Comparison of ENCODE assay signal across 13 cellular contexts in genomic region chr17:75692976-75693375, GRCh38. TPM values are rescaled to one million over a fixed set of nuclear protein-coding genes. Genes with fewer than 3 reads are reported as not detected.
DNase-seq lines count a peak whose midpoint lies in the region; ATAC-seq and TF ChIP-seq lines count a peak whose summit lies in the region.
"Had no signal": no experiment of that assay in that cellular context is flagged by ENCODE, and none has a peak within 500 bp of the region (broad histone marks: within the 10 kb centered on the region; RNA-seq: fewer than 3 reads in every experiment).

No MANE protein-coding gene starts in this region.

- POLR2A ChIA-PET in GM10248 (lab: Yijun Ruan, JAX) = no interaction called here

- H3K14ac ChIP-seq in trophoblast cell (ENCODE audit: low read length) = no peak overlapping the region
- H3K14ac ChIP-seq in neuronal stem cell (ENCODE audit: low read length) = no peak overlapping the region

- H4K8ac ChIP-seq in trophoblast cell (ENCODE audit: low read depth, low read length) (no peak overlapping the region), neuronal stem cell (ENCODE audit: low read depth, low read length) (no peak overlapping the region)

- H3K79me2 ChIP-seq in trophoblast cell (ENCODE audit: control insufficient read depth, insufficient read depth, low read length, poor library complexity) = peaks cover 8% of the 10 kb centered on the region

- peaks cover 8% of the 10 kb centered on the region for H3K36me3 ChIP-seq in right atrium auricular region
- peaks cover 42 to 50% of the 10 kb centered on the region in 2 experiments for H3K36me3 ChIP-seq in trophoblast cell (ENCODE audit: control insufficient read depth in 1 of 2, insufficient read depth in 2 of 2, low read length in 2 of 2)
- peaks cover 0 to 5% of the 10 kb centered on the region in 2 donors for H3K36me3 ChIP-seq in vagina
- H3K36me3 ChIP-seq in neuronal stem cell (replicated peaks in 1 of 2; ENCODE audit: control insufficient read depth in 2 of 2, insufficient read depth in 2 of 2, low read length in 2 of 2) = peaks cover 18 to 97% of the 10 kb centered on the region in 2 donors
- H3K36me3 ChIP-seq: cardiac muscle cell, thyroid gland had no signal

- peak overlapping the region; percentile 93 to 97 for H3K27ac ChIP-seq in right atrium auricular region
- no peak overlapping the region for H3K27ac ChIP-seq in trophoblast cell (ENCODE audit: low read depth, low read length)
- peak overlapping the region; percentile 63 for H3K27ac ChIP-seq in vagina
- no peak overlapping the region for H3K27ac ChIP-seq in neuronal stem cell (replicated peaks; ENCODE audit: low read length)
- H3K27ac ChIP-seq: cardiac muscle cell had no signal

- H3K4ac ChIP-seq in trophoblast cell (ENCODE audit: low read depth, low read length) (no peak overlapping the region), neuronal stem cell (ENCODE audit: low read length) (no peak overlapping the region)

- H3K4me1 ChIP-seq in right atrium auricular region (peaks cover 0 to 93% of the 10 kb centered on the region in 2 donors), trophoblast cell (ENCODE audit: control insufficient read depth in 1 of 2, insufficient read depth in 2 of 2, low read length in 2 of 2) (peaks cover 50 to 52% of the 10 kb centered on the region in 2 experiments), vagina (peaks cover 89% of the 10 kb centered on the region), neuronal stem cell (ENCODE audit: control insufficient read depth in 2 of 2, insufficient read depth in 1 of 2, low read depth in 1 of 2, low read length in 2 of 2) (peaks cover 0 to 36% of the 10 kb centered on the region in 2 donors)

- H3K4me3 ChIP-seq in right atrium auricular region (no peak overlapping the region), trophoblast cell (ENCODE audit: low read depth, low read length) (no peak overlapping the region), vagina (no peak overlapping the region), neuronal stem cell (ENCODE audit: low read length in 2 of 2) (no peak overlapping the region)
- H3K4me3 ChIP-seq: cardiac muscle cell, thyroid gland had no signal

- ATAC-seq in Right ventricle myocardium inferior = no peak
- ATAC-seq: activated T-cell treated with anti-CD3 and anti-CD28 coated beads, Interleukin-2, amount 50 U/mL, for 72 hours had no signal

- H2BK12ac ChIP-seq in trophoblast cell (ENCODE audit: low read length) (no peak overlapping the region), neuronal stem cell (ENCODE audit: low read length) (no peak overlapping the region)

- H2BK5ac ChIP-seq in trophoblast cell (ENCODE audit: low read depth, low read length, poor library complexity) (no peak overlapping the region), neuronal stem cell (ENCODE audit: low read length) (no peak overlapping the region)

- H4K91ac ChIP-seq in trophoblast cell (ENCODE audit: low read depth, low read length) (no peak overlapping the region), neuronal stem cell (ENCODE audit: low read depth, low read length, poor library complexity) (no peak overlapping the region)

- H2AK5ac ChIP-seq in trophoblast cell (ENCODE audit: low read length) = no peak overlapping the region
- no peak overlapping the region for H2AK5ac ChIP-seq in neuronal stem cell (ENCODE audit: low read depth, low read length)

- H4K12ac ChIP-seq in trophoblast cell (ENCODE audit: low read depth, low read length) = no peak overlapping the region

- no peak overlapping the region for H3K23ac ChIP-seq in trophoblast cell (ENCODE audit: low read length)
- no peak overlapping the region for H3K23ac ChIP-seq in neuronal stem cell (ENCODE audit: low read depth, low read length, poor library complexity)

- H3K18ac ChIP-seq in trophoblast cell (ENCODE audit: low read length) (peak overlapping the region; percentile 54), neuronal stem cell (ENCODE audit: low read length) (no peak overlapping the region)

- no peak overlapping the region for H2BK15ac ChIP-seq in neuronal stem cell (ENCODE audit: low read length)

- no peak overlapping the region for H3K9ac ChIP-seq in trophoblast cell (ENCODE audit: low read length)
- H3K9ac ChIP-seq in neuronal stem cell (ENCODE audit: low read depth, low read length, poor library complexity) = no peak overlapping the region

- H2BK120ac ChIP-seq in trophoblast cell (ENCODE audit: insufficient read depth, low read length, poor library complexity) (no peak overlapping the region), neuronal stem cell (ENCODE audit: low read depth, low read length) (no peak overlapping the region)

- H3K27me3 ChIP-seq in right atrium auricular region (no peaks in the 10 kb centered on the region), trophoblast cell (ENCODE audit: insufficient read depth, low read length) (no peaks in the 10 kb centered on the region), vagina (no peaks in the 10 kb centered on the region), neuronal stem cell (ENCODE audit: control insufficient read depth in 3 of 3, insufficient read depth in 3 of 3, low read depth in 1 of 3, low read length in 3 of 3) (no peaks in the 10 kb centered on the region)
- H3K27me3 ChIP-seq: cardiac muscle cell, thyroid gland had no signal

- H2AFZ ChIP-seq in trophoblast cell (ENCODE audit: insufficient read depth, low read length, poor library complexity) (no peak overlapping the region), neuronal stem cell (ENCODE audit: low read length) (no peak overlapping the region)

- CTCF ChIA-PET in GM10248 (lab: Yijun Ruan, JAX) = interaction anchor here (0.8 to 27.0 kb wide), 5 partner anchors 11 to 60 kb away, joined by 3 to 424 read pairs (median 7); partner anchors contain the start of gene SMIM5

- H3K9me3 ChIP-seq in right atrium auricular region = no peaks in the 10 kb centered on the region
- no peaks in the 10 kb centered on the region for H3K9me3 ChIP-seq in trophoblast cell (ENCODE audit: insufficient read depth, low read depth, low read length)
- H3K9me3 ChIP-seq in vagina = no peaks in the 10 kb centered on the region
- peaks cover 0 to 1% of the 10 kb centered on the region in 2 donors for H3K9me3 ChIP-seq in neuronal stem cell (replicated peaks in 1 of 2; ENCODE audit: control insufficient read depth in 2 of 2, insufficient read depth in 1 of 2, low read depth in 1 of 2, low read length in 2 of 2)
- H3K9me3 ChIP-seq: thyroid gland had no signal

- H3K4me2 ChIP-seq in trophoblast cell (ENCODE audit: low read length) = no peak overlapping the region
- H3K4me2 ChIP-seq in neuronal stem cell (ENCODE audit: insufficient read depth, low read length, poor library complexity, severe bottlenecking) = no peak overlapping the region

- TF ChIP-seq POLR2A in vagina (IDR thresholded peaks at IDR 0.05) = no peak

- TF ChIP-seq CTCF in right atrium auricular region (IDR thresholded peaks at IDR 0.05) (no peak), vagina (IDR thresholded peaks at IDR 0.05) (no peak), GM10248 (IDR thresholded peaks at IDR 0.05; ENCODE audit: control extremely low read depth, extremely low read depth, low read depth, missing control alignments) (no peak)

- intact Hi-C loops in Right ventricle myocardium inferior (cut with DNase I) (no loop called here), vagina (cut with DNase I) (loop anchor here (1.0 kb wide), 1 partner anchor 48 kb away; no protein-coding TSS in a partner anchor)

- H3K79me1 ChIP-seq in trophoblast cell (ENCODE audit: low read length) (peaks cover 14% of the 10 kb centered on the region), neuronal stem cell (ENCODE audit: low read depth, low read length) (peaks cover 2% of the 10 kb centered on the region)

- no CpG with 5 or more reads among the region's 13 CpGs for WGBS in trophoblast cell (ENCODE audit: extremely low coverage, insufficient coverage, insufficient read length)
- WGBS in neuronal stem cell (ENCODE audit: extremely low coverage in 2 of 2, insufficient read length in 2 of 2, insufficient replicate concordance in 1 of 2), 2 donors = no CpG with 5 or more reads among the region's 13 CpGs

- no peak for DNase-seq in right atrium auricular region (ENCODE audit: low spot score)
- no peak for DNase-seq in Right ventricle myocardium inferior (ENCODE audit: missing footprints)
- peak; percentile 46 for DNase-seq in ecto neural progenitor cell (ENCODE audit: low spot score)
- no peak for DNase-seq in trophoblast cell
- DNase-seq in vagina (ENCODE audit: extremely low spot score in 2 of 2) = no peak
- no peak for DNase-seq in activated CD8-positive, alpha-beta memory T cell treated with anti-CD3 and anti-CD28 coated beads, Interleukin-2, amount 50 U/mL, for 48 hours
- DNase-seq in neuronal stem cell (ENCODE audit: low spot score) = no peak
- DNase-seq in GM10248 (ENCODE audit: extremely low spot score) = no peak
- DNase-seq: activated CD4-positive, CD25-positive, alpha-beta regulatory T cell; activated T-cell treated with anti-CD3 and anti-CD28 coated beads, Interleukin-2, amount 50 U/mL, for 72 hours; NCI-H526 had no signal

RNA-seq across cellular contexts. Expression of gene SAP30BP, which starts 25.8 kb away (rescaled TPM):
- total RNA-seq in right atrium auricular region (10 to 100 TPM; 28.5 to 44.6 TPM), Right ventricle myocardium inferior (47.4 TPM), vagina (79.1 TPM)
- 75.6 and 77.7 TPM in 2 replicates for polyA plus RNA-seq in trophoblast cell (2013)
- polyA plus RNA-seq in neuronal stem cell (2013, experiment 1 of 2) = 54.0 TPM
- polyA plus RNA-seq in neuronal stem cell (2013, experiment 2 of 2) = 51.1 TPM

RNA-seq across cellular contexts. Expression of gene RECQL5, which starts 26.0 kb away (rescaled TPM):
- total RNA-seq in right atrium auricular region = 1 to 10 TPM; 6.2 to 7.1 TPM
- 15.9 TPM for total RNA-seq in Right ventricle myocardium inferior
- 15.8 and 16.4 TPM in 2 replicates for polyA plus RNA-seq in trophoblast cell (2013)
- 44.0 TPM for total RNA-seq in vagina
- polyA plus RNA-seq in neuronal stem cell (2013, experiment 1 of 2) = 16.5 TPM
- polyA plus RNA-seq in neuronal stem cell (2013, experiment 2 of 2) = 16.0 TPM

RNA-seq across cellular contexts. Expression of gene ITGB4, which starts 28.3 kb away (rescaled TPM):
- total RNA-seq in right atrium auricular region (10 to 100 TPM; 11.1 to 37.5 TPM), Right ventricle myocardium inferior (7.5 TPM), vagina (169 TPM)
- 81.0 and 90.8 TPM in 2 replicates for polyA plus RNA-seq in trophoblast cell (2013)
- 1.5 TPM for polyA plus RNA-seq in neuronal stem cell (2013, experiment 1 of 2)
- polyA plus RNA-seq in neuronal stem cell (2013, experiment 2 of 2) = 2.0 TPM

RNA-seq across cellular contexts. Expression of gene SMIM5, which starts 59.7 kb away (rescaled TPM):
- 10 to 100 TPM in 1 of 2 donors, 1 to 10 TPM in 1; 6.4 to 12.0 TPM for total RNA-seq in right atrium auricular region
- total RNA-seq in Right ventricle myocardium inferior = 11.4 TPM
- 0.37 and 0.38 TPM in 2 replicates for polyA plus RNA-seq in trophoblast cell (2013)
- 2.2 TPM for total RNA-seq in vagina
- not detected for polyA plus RNA-seq in neuronal stem cell (2013, experiment 1 of 2)
- not detected for polyA plus RNA-seq in neuronal stem cell (2013, experiment 2 of 2)

Comparison
In these comparisons a context has a peak if more than half of its experiments do, and no peak if none do; other contexts are left out.
1. H3K27ac ChIP-seq: peak in right atrium auricular region (2 of 2) and vagina (single experiment); none in trophoblast cell (single experiment) and neuronal stem cell (single experiment).